In the genomic region with DNA sequence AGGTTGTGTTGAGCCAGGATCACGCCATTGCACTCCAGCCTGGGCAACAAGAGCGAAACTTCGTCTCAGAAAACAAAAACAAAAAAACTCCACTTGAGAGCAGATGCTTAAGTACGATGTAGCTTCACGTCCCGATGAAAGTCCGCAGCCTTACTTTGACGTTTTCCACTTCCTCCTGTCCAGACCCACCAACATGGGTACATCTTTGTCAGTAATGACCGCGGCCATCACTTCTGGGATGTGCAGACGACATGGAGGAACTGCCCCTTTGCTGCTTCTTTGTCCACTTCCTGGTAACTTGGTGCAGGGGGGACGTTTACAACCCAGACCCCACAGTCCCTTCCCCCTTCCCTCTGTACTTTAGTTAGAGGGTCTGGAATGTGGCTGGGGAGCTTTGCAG, we compare ENCODE assay signal across 25 cellular contexts. TPM values are rescaled to one million over a fixed set of nuclear protein-coding genes. Genes with fewer than 3 reads are reported as not detected.
"Had no signal": no experiment of that assay in that cellular context is flagged by ENCODE, and none has a peak within 500 bp of the region (broad histone marks: within the 10 kb centered on the region; RNA-seq: fewer than 3 reads in every experiment).

No MANE protein-coding gene starts in this region.

- H3K4me1 ChIP-seq: breast epithelium, esophagus squamous epithelium, gastroesophageal sphincter, heart left ventricle, spleen, upper lobe of right lung had no signal

- H3K4me3 Mint-ChIP-seq: activated naive CD8-positive, alpha-beta T cell treated with anti-CD3 and anti-CD28 coated beads for 36 hours; activated T-cell treated with anti-CD3 and anti-CD28 coated beads, Interleukin-2, amount 50 U/mL, for 4 hours; central memory CD8-positive, alpha-beta T cell; memory B cell; naive B cell; neural crest cell had no signal

- H3K36me3 ChIP-seq: breast epithelium, esophagus squamous epithelium, gastroesophageal sphincter, heart left ventricle, spleen, upper lobe of right lung had no signal

- ATAC-seq: activated T-cell treated with anti-CD3 and anti-CD28 coated beads, Interleukin-2, amount 50 U/mL, for 4 hours; gastroesophageal sphincter; heart left ventricle; left colon; upper lobe of right lung had no signal

- H3K27ac ChIP-seq: coronary artery, esophagus squamous epithelium, gastroesophageal sphincter, heart left ventricle, upper lobe of right lung, VCaP had no signal

- H3K27ac Mint-ChIP-seq: activated naive CD8-positive, alpha-beta T cell treated with anti-CD3 and anti-CD28 coated beads for 36 hours; activated T-helper 2 cell treated with anti-CD3 and anti-CD28 coated beads, Interferon-gamma antibody, Interleukin-2, Interleukin-4, amounts not matched to agents 10 μg/mL and 5 μg/mL and 100 μg/mL, durations not matched to agents 14 hours and 24 hours and 36 hours; memory B cell; naive B cell; progenitor cell of endocrine pancreas had no signal

- DNase-seq: activated CD8-positive, alpha-beta memory T cell treated with anti-CD3 and anti-CD28 coated beads, Interleukin-2, amount 50 U/mL, for 48 hours; activated naive CD4-positive, alpha-beta T cell; activated naive CD8-positive, alpha-beta T cell treated with anti-CD3 and anti-CD28 coated beads for 36 hours; activated T-cell treated with anti-CD3 and anti-CD28 coated beads, Interleukin-2, amount 50 U/mL, for 4 hours; esophagus squamous epithelium; heart left ventricle; islet precursor cell; left colon; naive B cell; retina; spleen; stimulated activated CD4-positive, alpha-beta T cell treated with anti-CD3 and anti-CD28 coated beads, Interleukin-4, amount 100 ng/mL, for 1 hour; stimulated activated naive CD4-positive, alpha-beta T cell treated with Interleukin-2 at 50 U/mL for 16 hours; upper lobe of right lung had no signal

- H3K4me3 ChIP-seq: breast epithelium, coronary artery, esophagus squamous epithelium, gastroesophageal sphincter, heart left ventricle, spleen, upper lobe of right lung had no signal

- H3K9me3 Mint-ChIP-seq: activated naive CD8-positive, alpha-beta T cell treated with anti-CD3 and anti-CD28 coated beads for 36 hours; activated T-cell treated with anti-CD3 and anti-CD28 coated beads, Interleukin-2, amount 50 U/mL, for 4 hours; activated T-helper 2 cell treated with anti-CD3 and anti-CD28 coated beads, Interferon-gamma antibody, Interleukin-2, Interleukin-4, amounts not matched to agents 10 μg/mL and 5 μg/mL and 100 μg/mL, durations not matched to agents 14 hours and 24 hours and 36 hours; central memory CD8-positive, alpha-beta T cell; neural crest cell had no signal

- H3K4me1 Mint-ChIP-seq: activated naive CD8-positive, alpha-beta T cell treated with anti-CD3 and anti-CD28 coated beads for 36 hours; central memory CD8-positive, alpha-beta T cell; memory B cell; naive B cell had no signal

- H3K27me3 ChIP-seq: breast epithelium had no signal

- H3K36me3 Mint-ChIP-seq: activated naive CD8-positive, alpha-beta T cell treated with anti-CD3 and anti-CD28 coated beads for 36 hours; memory B cell had no signal

RNA-seq across cellular contexts. Expression of gene CRABP1, which starts 48.7 kb away (rescaled TPM):
- total RNA-seq: activated CD8-positive, alpha-beta memory T cell treated with anti-CD3 and anti-CD28 coated beads for 36 hours; activated naive CD8-positive, alpha-beta T cell treated with anti-CD3 and anti-CD28 coated beads for 36 hours; activated T-cell treated with anti-CD3 and anti-CD28 coated beads, Interleukin-2, amount 50 U/mL, for 4 hours; esophagus squamous epithelium; subcutaneous adipose tissue; upper lobe of right lung had no signal
- polyA plus RNA-seq: heart left ventricle had no signal
